In genomic region chr20:63258826-63259225, GRCh38 we compare ENCODE assay signal across 30 cellular contexts. TPM values are rescaled to one million over a fixed set of nuclear protein-coding genes. Genes with fewer than 3 reads are reported as not detected.
"Had no signal": no experiment of that assay in that cellular context is flagged by ENCODE, and none has a peak within 500 bp of the region (broad histone marks: within the 10 kb centered on the region; RNA-seq: fewer than 3 reads in every experiment).

No MANE protein-coding gene starts in this region.

- H3K9me3 Mint-ChIP-seq: activated T-cell treated with anti-CD3 and anti-CD28 coated beads, Interleukin-2, amount 50 U/mL, for 72 hours; dendritic cell treated with granulocyte-macrophage colony-stimulating factor and Interleukin-4, amounts not matched to agents 40 ng/mL and 50 ng/mL, for 4 days; naive B cell; neural progenitor cell; stimulated activated effector memory CD8-positive, alpha-beta T cell treated with anti-CD3 and anti-CD28 coated beads, Interleukin-12 subunit alpha, Interleukin-12 subunit beta, amount 100 ng/mL, for 72 hours; type B pancreatic cell had no signal

- H3K4me1 ChIP-seq: psoas muscle, right lobe of liver had no signal

- H3K9me3 ChIP-seq: esophagus squamous epithelium, left ventricle myocardium inferior, psoas muscle, right lobe of liver, stomach had no signal

- H3K4me2 ChIP-seq: neural progenitor cell had no signal

- H3K4me3 Mint-ChIP-seq: activated T-cell treated with anti-CD3 and anti-CD28 coated beads, Interleukin-2, amount 50 U/mL, for 72 hours; dendritic cell treated with granulocyte-macrophage colony-stimulating factor and Interleukin-4, amounts not matched to agents 40 ng/mL and 50 ng/mL, for 4 days; neural progenitor cell; stimulated activated effector memory CD8-positive, alpha-beta T cell treated with anti-CD3 and anti-CD28 coated beads, Interleukin-12 subunit alpha, Interleukin-12 subunit beta, amount 100 ng/mL, for 72 hours; T-helper 17 cell had no signal

- H3K4me3 ChIP-seq: esophagus squamous epithelium, left ventricle myocardium inferior, neural progenitor cell, psoas muscle, right lobe of liver, stomach had no signal

- H3K27ac Mint-ChIP-seq: activated T-cell treated with anti-CD3 and anti-CD28 coated beads, Interleukin-2, amount 50 U/mL, for 72 hours; dendritic cell treated with granulocyte-macrophage colony-stimulating factor and Interleukin-4, amounts not matched to agents 40 ng/mL and 50 ng/mL, for 4 days; naive B cell; stimulated activated effector memory CD8-positive, alpha-beta T cell treated with anti-CD3 and anti-CD28 coated beads, Interleukin-12 subunit alpha, Interleukin-12 subunit beta, amount 100 ng/mL, for 72 hours; T-helper 17 cell; type B pancreatic cell had no signal

- DNase-seq: activated CD4-positive, alpha-beta T cell treated with anti-CD3 and anti-CD28 coated beads, Interleukin-2, amount 50 U/mL, for 1 hour; activated CD4-positive, CD25-positive, alpha-beta regulatory T cell treated with anti-CD3 and anti-CD28 coated beads, Interleukin-2, amount 50 U/mL, for 72 hours; activated CD8-positive, alpha-beta memory T cell treated with anti-CD3 and anti-CD28 coated beads, Interleukin-2, amount 50 U/mL, for 48 hours; activated effector memory CD4-positive, alpha-beta T cell treated with anti-CD3 and anti-CD28 coated beads, Interleukin-2, amount 50 U/mL, for 16 hours; activated naive CD4-positive, alpha-beta T cell treated with anti-CD3 and anti-CD28 coated beads, Interleukin-2, amount 50 U/mL, for 16 hours; activated T-cell treated with anti-CD3 and anti-CD28 coated beads, Interleukin-2, amount 50 U/mL, for 72 hours; effector CD8-positive, alpha-beta T cell; esophagus squamous epithelium; left ventricle myocardium inferior; mammary epithelial cell; naive B cell; psoas muscle; right lobe of liver; stimulated activated CD4-positive, alpha-beta T cell treated with anti-CD3 and anti-CD28 coated beads, Interleukin-4, amount 100 ng/mL, for 24 hours; stomach; T-helper 17 cell had no signal

- H2AFZ ChIP-seq: neural progenitor cell had no signal

- ATAC-seq: activated T-cell treated with anti-CD3 and anti-CD28 coated beads, Interleukin-2, amount 50 U/mL, for 72 hours; psoas muscle; right lobe of liver; stimulated activated effector memory CD8-positive, alpha-beta T cell treated with anti-CD3 and anti-CD28 coated beads, Interleukin-12 subunit alpha, Interleukin-12 subunit beta, amount 100 ng/mL, for 72 hours; T-helper 17 cell had no signal

- H3K9ac ChIP-seq: neural progenitor cell had no signal

- H3K36me3 Mint-ChIP-seq: naive B cell; stimulated activated effector memory CD8-positive, alpha-beta T cell treated with anti-CD3 and anti-CD28 coated beads, Interleukin-12 subunit alpha, Interleukin-12 subunit beta, amount 100 ng/mL, for 72 hours; type B pancreatic cell had no signal

- H3K36me3 ChIP-seq: esophagus squamous epithelium, left ventricle myocardium inferior, neural progenitor cell, right lobe of liver, stomach had no signal

- H3K27ac ChIP-seq: esophagus squamous epithelium, left ventricle myocardium inferior, neural progenitor cell, psoas muscle, right lobe of liver, stomach, VCaP had no signal

RNA-seq across cellular contexts. Expression of gene NKAIN4, which starts 4.6 kb away (rescaled TPM):
- total RNA-seq: activated T-cell treated with anti-CD3 and anti-CD28 coated beads, Interleukin-2, amount 50 U/mL, for 72 hours; endothelial cell of umbilical vein; esophagus squamous epithelium; left ventricle myocardium inferior; mononuclear cell; psoas muscle; right lobe of liver; T-helper 17 cell had no signal
- polyA plus RNA-seq: mammary epithelial cell, psoas muscle had no signal

RNA-seq across cellular contexts. Expression of gene BIRC7, which starts 23.1 kb away (rescaled TPM):
- total RNA-seq: bronchial epithelial cell, endothelial cell of umbilical vein, frontal cortex, mammary epithelial cell, osteocyte, psoas muscle, right lobe of liver, stomach, T-helper 17 cell, temporal lobe had no signal
- polyA plus RNA-seq: adipose tissue, endothelial cell of umbilical vein, mammary epithelial cell, stomach had no signal

RNA-seq across cellular contexts. Expression of gene COL20A1, which starts 34.2 kb away (rescaled TPM):
- total RNA-seq: bronchial epithelial cell, chondrocyte, endothelial cell of umbilical vein, esophagus squamous epithelium, kidney epithelial cell, left ventricle myocardium inferior, mammary epithelial cell, mononuclear cell, osteocyte, psoas muscle, right lobe of liver had no signal
- polyA plus RNA-seq: adipose tissue, endothelial cell of umbilical vein, mammary epithelial cell had no signal
